Comparison of ENCODE assay signal across 1 cellular context in the genomic region with DNA sequence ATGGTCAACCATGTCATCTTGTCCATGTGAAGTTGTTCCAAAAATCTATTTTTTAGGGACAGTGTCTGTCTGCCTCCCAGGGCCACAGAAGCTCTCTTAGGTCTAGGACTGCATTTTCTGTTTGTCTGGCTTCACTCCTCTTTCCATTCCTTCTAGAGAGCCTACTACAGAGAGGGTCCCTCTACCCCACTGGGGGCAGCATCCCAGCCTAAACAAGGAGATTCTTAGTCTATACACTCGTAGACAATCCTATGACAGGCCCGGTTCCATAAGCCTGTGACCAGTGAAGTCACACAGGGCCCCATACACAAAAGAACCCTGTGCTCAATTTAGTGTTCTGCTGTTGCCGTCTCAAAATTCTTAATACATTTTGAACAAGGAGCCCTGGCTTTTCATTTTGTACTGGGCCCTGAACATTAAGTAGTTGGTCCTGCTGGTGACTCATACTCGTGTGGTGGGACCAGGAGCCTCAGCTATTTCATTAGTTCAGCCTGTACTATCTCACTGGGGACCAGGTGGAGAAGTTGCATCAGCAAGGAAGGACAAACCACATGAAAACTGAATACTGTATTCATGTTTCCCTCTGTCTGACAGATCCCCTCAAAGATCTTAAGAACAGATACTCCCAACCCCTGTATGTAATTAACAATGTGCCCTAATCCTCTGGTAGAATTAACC.
TF ChIP-seq lines count a peak whose summit lies in the region.

No MANE protein-coding gene starts in this region.

TF ChIP-seq in K562, 482 proteins besides CTCF, POLR2A, EP300 and RAD21 (continued from another document and continues in another):
- TF ChIP-seq, protein P1, sequence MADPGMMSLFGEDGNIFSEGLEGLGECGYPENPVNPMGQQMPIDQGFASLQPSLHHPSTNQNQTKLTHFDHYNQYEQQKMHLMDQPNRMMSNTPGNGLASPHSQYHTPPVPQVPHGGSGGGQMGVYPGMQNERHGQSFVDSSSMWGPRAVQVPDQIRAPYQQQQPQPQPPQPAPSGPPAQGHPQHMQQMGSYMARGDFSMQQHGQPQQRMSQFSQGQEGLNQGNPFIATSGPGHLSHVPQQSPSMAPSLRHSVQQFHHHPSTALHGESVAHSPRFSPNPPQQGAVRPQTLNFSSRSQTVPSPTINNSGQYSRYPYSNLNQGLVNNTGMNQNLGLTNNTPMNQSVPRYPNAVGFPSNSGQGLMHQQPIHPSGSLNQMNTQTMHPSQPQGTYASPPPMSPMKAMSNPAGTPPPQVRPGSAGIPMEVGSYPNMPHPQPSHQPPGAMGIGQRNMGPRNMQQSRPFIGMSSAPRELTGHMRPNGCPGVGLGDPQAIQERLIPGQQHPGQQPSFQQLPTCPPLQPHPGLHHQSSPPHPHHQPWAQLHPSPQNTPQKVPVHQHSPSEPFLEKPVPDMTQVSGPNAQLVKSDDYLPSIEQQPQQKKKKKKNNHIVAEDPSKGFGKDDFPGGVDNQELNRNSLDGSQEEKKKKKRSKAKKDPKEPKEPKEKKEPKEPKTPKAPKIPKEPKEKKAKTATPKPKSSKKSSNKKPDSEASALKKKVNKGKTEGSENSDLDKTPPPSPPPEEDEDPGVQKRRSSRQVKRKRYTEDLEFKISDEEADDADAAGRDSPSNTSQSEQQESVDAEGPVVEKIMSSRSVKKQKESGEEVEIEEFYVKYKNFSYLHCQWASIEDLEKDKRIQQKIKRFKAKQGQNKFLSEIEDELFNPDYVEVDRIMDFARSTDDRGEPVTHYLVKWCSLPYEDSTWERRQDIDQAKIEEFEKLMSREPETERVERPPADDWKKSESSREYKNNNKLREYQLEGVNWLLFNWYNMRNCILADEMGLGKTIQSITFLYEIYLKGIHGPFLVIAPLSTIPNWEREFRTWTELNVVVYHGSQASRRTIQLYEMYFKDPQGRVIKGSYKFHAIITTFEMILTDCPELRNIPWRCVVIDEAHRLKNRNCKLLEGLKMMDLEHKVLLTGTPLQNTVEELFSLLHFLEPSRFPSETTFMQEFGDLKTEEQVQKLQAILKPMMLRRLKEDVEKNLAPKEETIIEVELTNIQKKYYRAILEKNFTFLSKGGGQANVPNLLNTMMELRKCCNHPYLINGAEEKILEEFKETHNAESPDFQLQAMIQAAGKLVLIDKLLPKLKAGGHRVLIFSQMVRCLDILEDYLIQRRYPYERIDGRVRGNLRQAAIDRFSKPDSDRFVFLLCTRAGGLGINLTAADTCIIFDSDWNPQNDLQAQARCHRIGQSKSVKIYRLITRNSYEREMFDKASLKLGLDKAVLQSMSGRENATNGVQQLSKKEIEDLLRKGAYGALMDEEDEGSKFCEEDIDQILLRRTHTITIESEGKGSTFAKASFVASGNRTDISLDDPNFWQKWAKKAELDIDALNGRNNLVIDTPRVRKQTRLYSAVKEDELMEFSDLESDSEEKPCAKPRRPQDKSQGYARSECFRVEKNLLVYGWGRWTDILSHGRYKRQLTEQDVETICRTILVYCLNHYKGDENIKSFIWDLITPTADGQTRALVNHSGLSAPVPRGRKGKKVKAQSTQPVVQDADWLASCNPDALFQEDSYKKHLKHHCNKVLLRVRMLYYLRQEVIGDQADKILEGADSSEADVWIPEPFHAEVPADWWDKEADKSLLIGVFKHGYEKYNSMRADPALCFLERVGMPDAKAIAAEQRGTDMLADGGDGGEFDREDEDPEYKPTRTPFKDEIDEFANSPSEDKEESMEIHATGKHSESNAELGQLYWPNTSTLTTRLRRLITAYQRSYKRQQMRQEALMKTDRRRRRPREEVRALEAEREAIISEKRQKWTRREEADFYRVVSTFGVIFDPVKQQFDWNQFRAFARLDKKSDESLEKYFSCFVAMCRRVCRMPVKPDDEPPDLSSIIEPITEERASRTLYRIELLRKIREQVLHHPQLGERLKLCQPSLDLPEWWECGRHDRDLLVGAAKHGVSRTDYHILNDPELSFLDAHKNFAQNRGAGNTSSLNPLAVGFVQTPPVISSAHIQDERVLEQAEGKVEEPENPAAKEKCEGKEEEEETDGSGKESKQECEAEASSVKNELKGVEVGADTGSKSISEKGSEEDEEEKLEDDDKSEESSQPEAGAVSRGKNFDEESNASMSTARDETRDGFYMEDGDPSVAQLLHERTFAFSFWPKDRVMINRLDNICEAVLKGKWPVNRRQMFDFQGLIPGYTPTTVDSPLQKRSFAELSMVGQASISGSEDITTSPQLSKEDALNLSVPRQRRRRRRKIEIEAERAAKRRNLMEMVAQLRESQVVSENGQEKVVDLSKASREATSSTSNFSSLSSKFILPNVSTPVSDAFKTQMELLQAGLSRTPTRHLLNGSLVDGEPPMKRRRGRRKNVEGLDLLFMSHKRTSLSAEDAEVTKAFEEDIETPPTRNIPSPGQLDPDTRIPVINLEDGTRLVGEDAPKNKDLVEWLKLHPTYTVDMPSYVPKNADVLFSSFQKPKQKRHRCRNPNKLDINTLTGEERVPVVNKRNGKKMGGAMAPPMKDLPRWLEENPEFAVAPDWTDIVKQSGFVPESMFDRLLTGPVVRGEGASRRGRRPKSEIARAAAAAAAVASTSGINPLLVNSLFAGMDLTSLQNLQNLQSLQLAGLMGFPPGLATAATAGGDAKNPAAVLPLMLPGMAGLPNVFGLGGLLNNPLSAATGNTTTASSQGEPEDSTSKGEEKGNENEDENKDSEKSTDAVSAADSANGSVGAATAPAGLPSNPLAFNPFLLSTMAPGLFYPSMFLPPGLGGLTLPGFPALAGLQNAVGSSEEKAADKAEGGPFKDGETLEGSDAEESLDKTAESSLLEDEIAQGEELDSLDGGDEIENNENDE (IDR thresholded peaks at IDR 0.05; ENCODE audit: low read depth, low read length): no peak
- TF ChIP-seq RBM15 (IDR thresholded peaks at IDR 0.05; ENCODE audit: insufficient read depth, low read length) (no peak), PTRF (tag; IDR thresholded peaks at IDR 0.05) (no peak), JUN (IDR thresholded peaks at IDR 0.05; ENCODE audit: borderline replicate concordance, low read depth, low read length) (peak; percentile 65; the same call in 1 of the 2 replicates), JUN (CRISPR knock-in tag; IDR thresholded peaks at IDR 0.05; ENCODE audit: borderline replicate concordance) (no peak), ZNF79 (CRISPR knock-in tag; IDR thresholded peaks at IDR 0.05; ENCODE audit: low read depth) (no peak), JUNB (CRISPR knock-in tag; conservative IDR thresholded peaks at IDR 0.05) (peak; percentile 55; the same call in 1 of the 2 replicates), HDAC3 (IDR thresholded peaks at IDR 0.05; ENCODE audit: borderline replicate concordance, partially characterized antibody) (no peak), RBM22 (IDR thresholded peaks at IDR 0.05; ENCODE audit: low read depth, low read length, poor library complexity, severe bottlenecking) (no peak), ZNF395 (CRISPR knock-in tag; IDR thresholded peaks at IDR 0.05) (no peak), NCOA4 (IDR thresholded peaks at IDR 0.05; ENCODE audit: partially characterized antibody) (no peak), NFRKB (IDR thresholded peaks at IDR 0.05; ENCODE audit: low read depth) (no peak), KLF10 (CRISPR knock-in tag; IDR thresholded peaks at IDR 0.05) (no peak), E2F6 (IDR thresholded peaks at IDR 0.05; ENCODE audit: borderline replicate concordance in 1 of 2, extremely low read depth in 1 of 2, insufficient read depth in 1 of 2, insufficient read length in 1 of 2, low read depth in 1 of 2, low read length in 1 of 2, poor library complexity in 1 of 2, severe bottlenecking in 1 of 2) (no peak), POLR3A (IDR thresholded peaks at IDR 0.05; ENCODE audit: borderline replicate concordance, extremely low read depth, insufficient read depth, insufficient read length) (no peak), ZNF644 (tag; IDR thresholded peaks at IDR 0.05; ENCODE audit: low read depth) (no peak), ZFP1 (CRISPR knock-in tag; IDR thresholded peaks at IDR 0.05) (no peak), TFE3 (CRISPR knock-in tag; IDR thresholded peaks at IDR 0.05) (no peak), ETV1 (tag; conservative IDR thresholded peaks at IDR 0.05; ENCODE audit: low read depth) (no peak), EP400 (IDR thresholded peaks at IDR 0.05) (peak; percentile 60), DDX20 (tag; IDR thresholded peaks at IDR 0.05; ENCODE audit: low read depth) (no peak), HNRNPUL1 (IDR thresholded peaks at IDR 0.05; ENCODE audit: low read length) (no peak), USF2 (CRISPR knock-in tag; IDR thresholded peaks at IDR 0.05) (no peak), SMARCA5 (IDR thresholded peaks at IDR 0.05) (no peak), CEBPG (CRISPR knock-in tag; IDR thresholded peaks at IDR 0.05) (peak; percentile 82), CEBPG (tag; conservative IDR thresholded peaks at IDR 0.05 in 1 of 2, IDR thresholded peaks at IDR 0.05 in 1 of 2) (peak; percentile 75 to 92), ESRRA (IDR thresholded peaks at IDR 0.05; ENCODE audit: borderline replicate concordance, low read depth) (no peak), ZNF212 (CRISPR knock-in tag; IDR thresholded peaks at IDR 0.05) (no peak), ZNF175 (CRISPR knock-in tag; IDR thresholded peaks at IDR 0.05; ENCODE audit: low read depth) (peak; percentile 82), MCM5 (IDR thresholded peaks at IDR 0.05; ENCODE audit: low read depth) (no peak), ZKSCAN1 (IDR thresholded peaks at IDR 0.05; ENCODE audit: low read depth, low read length) (no peak), MAZ (CRISPR knock-in tag; conservative IDR thresholded peaks at IDR 0.05 in 1 of 2, IDR thresholded peaks at IDR 0.05 in 1 of 2) (peak in 1 of 2 experiments; percentile 32; a peak in 1 of 4 replicates), U2AF1 (optimal IDR thresholded peaks at IDR 0.05; ENCODE audit: low read depth, low read length) (no peak), MXI1 (IDR thresholded peaks at IDR 0.05; ENCODE audit: low read depth, low read length) (no peak)
- TF ChIP-seq, protein P2, sequence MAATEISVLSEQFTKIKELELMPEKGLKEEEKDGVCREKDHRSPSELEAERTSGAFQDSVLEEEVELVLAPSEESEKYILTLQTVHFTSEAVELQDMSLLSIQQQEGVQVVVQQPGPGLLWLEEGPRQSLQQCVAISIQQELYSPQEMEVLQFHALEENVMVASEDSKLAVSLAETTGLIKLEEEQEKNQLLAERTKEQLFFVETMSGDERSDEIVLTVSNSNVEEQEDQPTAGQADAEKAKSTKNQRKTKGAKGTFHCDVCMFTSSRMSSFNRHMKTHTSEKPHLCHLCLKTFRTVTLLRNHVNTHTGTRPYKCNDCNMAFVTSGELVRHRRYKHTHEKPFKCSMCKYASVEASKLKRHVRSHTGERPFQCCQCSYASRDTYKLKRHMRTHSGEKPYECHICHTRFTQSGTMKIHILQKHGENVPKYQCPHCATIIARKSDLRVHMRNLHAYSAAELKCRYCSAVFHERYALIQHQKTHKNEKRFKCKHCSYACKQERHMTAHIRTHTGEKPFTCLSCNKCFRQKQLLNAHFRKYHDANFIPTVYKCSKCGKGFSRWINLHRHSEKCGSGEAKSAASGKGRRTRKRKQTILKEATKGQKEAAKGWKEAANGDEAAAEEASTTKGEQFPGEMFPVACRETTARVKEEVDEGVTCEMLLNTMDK (IDR thresholded peaks at IDR 0.05; ENCODE audit: borderline replicate concordance, insufficient read depth, low read depth, low read length, poor library complexity, severe bottlenecking): no peak
- TF ChIP-seq, protein P3, sequence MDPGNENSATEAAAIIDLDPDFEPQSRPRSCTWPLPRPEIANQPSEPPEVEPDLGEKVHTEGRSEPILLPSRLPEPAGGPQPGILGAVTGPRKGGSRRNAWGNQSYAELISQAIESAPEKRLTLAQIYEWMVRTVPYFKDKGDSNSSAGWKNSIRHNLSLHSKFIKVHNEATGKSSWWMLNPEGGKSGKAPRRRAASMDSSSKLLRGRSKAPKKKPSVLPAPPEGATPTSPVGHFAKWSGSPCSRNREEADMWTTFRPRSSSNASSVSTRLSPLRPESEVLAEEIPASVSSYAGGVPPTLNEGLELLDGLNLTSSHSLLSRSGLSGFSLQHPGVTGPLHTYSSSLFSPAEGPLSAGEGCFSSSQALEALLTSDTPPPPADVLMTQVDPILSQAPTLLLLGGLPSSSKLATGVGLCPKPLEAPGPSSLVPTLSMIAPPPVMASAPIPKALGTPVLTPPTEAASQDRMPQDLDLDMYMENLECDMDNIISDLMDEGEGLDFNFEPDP (CRISPR knock-in tag; IDR thresholded peaks at IDR 0.05): no peak
